ENCODE assay signal across 1 cellular context in the genomic region with DNA sequence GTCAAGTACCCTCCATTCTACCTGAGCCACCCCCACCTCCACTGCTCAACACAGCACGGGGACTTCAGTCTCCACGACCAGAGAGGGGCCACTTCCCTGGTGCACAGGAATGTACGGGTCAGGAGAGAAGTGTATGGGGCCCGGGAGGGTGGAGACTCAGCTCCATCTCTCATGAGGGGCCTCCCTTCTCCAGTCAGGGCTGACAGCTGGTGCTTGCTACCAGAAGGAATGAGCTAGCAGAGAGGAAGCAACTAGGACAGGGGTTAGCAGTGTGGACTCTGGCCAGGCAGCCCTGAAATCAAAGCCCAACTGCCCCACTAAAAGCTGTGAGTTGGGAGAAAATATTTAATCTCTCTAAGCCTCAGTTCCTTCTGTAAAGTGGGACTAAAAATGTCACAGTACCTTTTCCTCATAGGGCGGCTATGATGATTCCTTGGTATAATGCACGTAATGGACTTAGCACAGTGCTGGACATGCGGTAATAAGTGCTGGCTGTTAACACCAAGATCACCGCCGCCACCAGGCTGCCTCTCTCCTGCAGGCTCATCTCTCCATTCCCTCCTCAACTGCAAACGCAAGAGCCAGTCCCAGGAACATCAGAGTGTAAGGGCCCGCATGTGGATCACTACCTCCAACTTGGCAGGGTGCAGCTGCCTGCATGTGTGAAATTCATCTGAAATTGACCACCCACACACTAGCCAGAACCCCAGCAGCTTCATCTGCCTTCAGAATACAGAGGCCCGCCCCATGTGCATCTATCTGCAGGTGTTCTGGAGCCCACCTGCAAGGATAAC.
A peak's percentile ranks its signal among the peaks of the same experiment; 100 is the strongest.
TF ChIP-seq lines count a peak whose summit lies in the region.

No MANE protein-coding gene starts in this region.

TF ChIP-seq in HepG2, 621 proteins besides CTCF, POLR2A, EP300 and RAD21 (continued from another document and continues in another):
- TF ChIP-seq, protein P1, sequence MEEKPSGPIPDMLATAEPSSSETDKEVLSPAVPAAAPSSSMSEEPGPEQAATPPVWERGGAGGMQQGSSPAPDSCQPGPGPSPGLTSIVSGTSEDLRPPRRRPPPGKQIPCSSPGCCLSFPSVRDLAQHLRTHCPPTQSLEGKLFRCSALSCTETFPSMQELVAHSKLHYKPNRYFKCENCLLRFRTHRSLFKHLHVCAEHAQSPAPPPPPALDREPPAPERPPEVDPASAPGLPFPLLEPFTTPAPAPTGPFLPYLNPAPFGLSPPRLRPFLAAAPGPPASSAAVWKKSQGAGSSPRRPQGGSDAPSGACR (CRISPR knock-in tag; IDR thresholded peaks at IDR 0.05): no peak
- TF ChIP-seq ZNF138 (CRISPR knock-in tag; IDR thresholded peaks at IDR 0.05; ENCODE audit: low read depth) (no peak), GFI1 (CRISPR knock-in tag; IDR thresholded peaks at IDR 0.05; ENCODE audit: borderline replicate concordance) (peak; percentile 72; the same call in 1 of the 2 replicates), SSRP1 (CRISPR knock-in tag; IDR thresholded peaks at IDR 0.05) (no peak), RBM39 (IDR thresholded peaks at IDR 0.05; ENCODE audit: low read depth, low read length, poor library complexity, severe bottlenecking) (no peak), ZNF605 (CRISPR knock-in tag; IDR thresholded peaks at IDR 0.05) (0 out of 2 replicates have a peak, but pooled peaks have one; percentile 26), IKZF1 (IDR thresholded peaks at IDR 0.05) (no peak), ZNF556 (CRISPR knock-in tag; IDR thresholded peaks at IDR 0.05; ENCODE audit: borderline replicate concordance) (0 out of 2 replicates have a peak, but pooled peaks have one; percentile 43), MAFG (CRISPR knock-in tag; IDR thresholded peaks at IDR 0.05) (no peak), ZNF335 (CRISPR knock-in tag; IDR thresholded peaks at IDR 0.05) (no peak), ZNF678 (CRISPR knock-in tag; IDR thresholded peaks at IDR 0.05) (no peak), MEIS1 (CRISPR knock-in tag; IDR thresholded peaks at IDR 0.05; ENCODE audit: borderline replicate concordance) (no peak), MXD4 (CRISPR knock-in tag; IDR thresholded peaks at IDR 0.05) (no peak), ZEB1 (IDR thresholded peaks at IDR 0.05; ENCODE audit: insufficient replicate concordance, low read depth) (no peak), ZMYM3 (CRISPR knock-in tag; IDR thresholded peaks at IDR 0.05) (peak; percentile 72; the same call in 1 of the 2 replicates), ZNF180 (CRISPR knock-in tag; IDR thresholded peaks at IDR 0.05; ENCODE audit: borderline replicate concordance, low read depth) (no peak), ZNF12 (CRISPR knock-in tag; IDR thresholded peaks at IDR 0.05) (no peak), ARID2 (CRISPR knock-in tag; IDR thresholded peaks at IDR 0.05; ENCODE audit: borderline replicate concordance) (no peak), NFKB2 (CRISPR knock-in tag; IDR thresholded peaks at IDR 0.05; ENCODE audit: borderline replicate concordance) (no peak), ZNF383 (CRISPR knock-in tag; IDR thresholded peaks at IDR 0.05; ENCODE audit: borderline replicate concordance) (no peak), ZNF230 (CRISPR knock-in tag; IDR thresholded peaks at IDR 0.05) (no peak), PPARG (CRISPR knock-in tag; conservative IDR thresholded peaks at IDR 0.05) (peak; percentile 97), ZSCAN20 (CRISPR knock-in tag; IDR thresholded peaks at IDR 0.05; ENCODE audit: borderline replicate concordance) (no peak), ZNF615 (CRISPR knock-in tag; IDR thresholded peaks at IDR 0.05; ENCODE audit: borderline replicate concordance) (no peak), HNF4G (IDR thresholded peaks at IDR 0.05; ENCODE audit: borderline replicate concordance, low read depth, low read length) (peak; percentile 55; the same call in 1 of the 2 replicates), HNF4G (CRISPR knock-in tag; IDR thresholded peaks at IDR 0.05; ENCODE audit: borderline replicate concordance, low read depth) (no peak; the same call in 1 of the 2 replicates), RBM22 (optimal IDR thresholded peaks at IDR 0.05; ENCODE audit: low read length) (no peak), POGZ (CRISPR knock-in tag; IDR thresholded peaks at IDR 0.05) (no peak), FOSL2 (CRISPR knock-in tag; IDR thresholded peaks at IDR 0.05) (no peak), ZBTB3 (CRISPR knock-in tag; IDR thresholded peaks at IDR 0.05; ENCODE audit: borderline replicate concordance, low read depth) (no peak), ZNF790 (CRISPR knock-in tag; IDR thresholded peaks at IDR 0.05; ENCODE audit: borderline replicate concordance) (no peak), XRCC5 (optimal IDR thresholded peaks at IDR 0.05; ENCODE audit: low read length) (no peak)
- TF ChIP-seq, protein P2, sequence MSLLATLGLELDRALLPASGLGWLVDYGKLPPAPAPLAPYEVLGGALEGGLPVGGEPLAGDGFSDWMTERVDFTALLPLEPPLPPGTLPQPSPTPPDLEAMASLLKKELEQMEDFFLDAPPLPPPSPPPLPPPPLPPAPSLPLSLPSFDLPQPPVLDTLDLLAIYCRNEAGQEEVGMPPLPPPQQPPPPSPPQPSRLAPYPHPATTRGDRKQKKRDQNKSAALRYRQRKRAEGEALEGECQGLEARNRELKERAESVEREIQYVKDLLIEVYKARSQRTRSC (CRISPR knock-in tag; IDR thresholded peaks at IDR 0.05; ENCODE audit: low read depth): no peak
- TF ChIP-seq, protein P3, sequence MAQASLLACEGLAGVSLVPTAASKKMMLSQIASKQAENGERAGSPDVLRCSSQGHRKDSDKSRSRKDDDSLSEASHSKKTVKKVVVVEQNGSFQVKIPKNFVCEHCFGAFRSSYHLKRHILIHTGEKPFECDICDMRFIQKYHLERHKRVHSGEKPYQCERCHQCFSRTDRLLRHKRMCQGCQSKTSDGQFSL (CRISPR knock-in tag; IDR thresholded peaks at IDR 0.05): no peak
- TF ChIP-seq, protein P4, sequence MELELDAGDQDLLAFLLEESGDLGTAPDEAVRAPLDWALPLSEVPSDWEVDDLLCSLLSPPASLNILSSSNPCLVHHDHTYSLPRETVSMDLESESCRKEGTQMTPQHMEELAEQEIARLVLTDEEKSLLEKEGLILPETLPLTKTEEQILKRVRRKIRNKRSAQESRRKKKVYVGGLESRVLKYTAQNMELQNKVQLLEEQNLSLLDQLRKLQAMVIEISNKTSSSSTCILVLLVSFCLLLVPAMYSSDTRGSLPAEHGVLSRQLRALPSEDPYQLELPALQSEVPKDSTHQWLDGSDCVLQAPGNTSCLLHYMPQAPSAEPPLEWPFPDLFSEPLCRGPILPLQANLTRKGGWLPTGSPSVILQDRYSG (CRISPR knock-in tag; IDR thresholded peaks at IDR 0.05): no peak
- TF ChIP-seq, protein P5, sequence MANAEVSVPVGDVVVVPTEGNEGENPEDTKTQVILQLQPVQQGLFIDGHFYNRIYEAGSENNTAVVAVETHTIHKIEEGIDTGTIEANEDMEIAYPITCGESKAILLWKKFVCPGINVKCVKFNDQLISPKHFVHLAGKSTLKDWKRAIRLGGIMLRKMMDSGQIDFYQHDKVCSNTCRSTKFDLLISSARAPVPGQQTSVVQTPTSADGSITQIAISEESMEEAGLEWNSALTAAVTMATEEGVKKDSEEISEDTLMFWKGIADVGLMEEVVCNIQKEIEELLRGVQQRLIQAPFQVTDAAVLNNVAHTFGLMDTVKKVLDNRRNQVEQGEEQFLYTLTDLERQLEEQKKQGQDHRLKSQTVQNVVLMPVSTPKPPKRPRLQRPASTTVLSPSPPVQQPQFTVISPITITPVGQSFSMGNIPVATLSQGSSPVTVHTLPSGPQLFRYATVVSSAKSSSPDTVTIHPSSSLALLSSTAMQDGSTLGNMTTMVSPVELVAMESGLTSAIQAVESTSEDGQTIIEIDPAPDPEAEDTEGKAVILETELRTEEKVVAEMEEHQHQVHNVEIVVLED (CRISPR knock-in tag; IDR thresholded peaks at IDR 0.05; ENCODE audit: borderline replicate concordance): no peak
- TF ChIP-seq, protein P6, sequence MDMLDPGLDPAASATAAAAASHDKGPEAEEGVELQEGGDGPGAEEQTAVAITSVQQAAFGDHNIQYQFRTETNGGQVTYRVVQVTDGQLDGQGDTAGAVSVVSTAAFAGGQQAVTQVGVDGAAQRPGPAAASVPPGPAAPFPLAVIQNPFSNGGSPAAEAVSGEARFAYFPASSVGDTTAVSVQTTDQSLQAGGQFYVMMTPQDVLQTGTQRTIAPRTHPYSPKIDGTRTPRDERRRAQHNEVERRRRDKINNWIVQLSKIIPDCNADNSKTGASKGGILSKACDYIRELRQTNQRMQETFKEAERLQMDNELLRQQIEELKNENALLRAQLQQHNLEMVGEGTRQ (IDR thresholded peaks at IDR 0.05; ENCODE audit: low read depth, low read length): no peak
- TF ChIP-seq, protein P6 (CRISPR knock-in tag; IDR thresholded peaks at IDR 0.05; ENCODE audit: borderline replicate concordance): no peak
- TF ChIP-seq, protein P7, sequence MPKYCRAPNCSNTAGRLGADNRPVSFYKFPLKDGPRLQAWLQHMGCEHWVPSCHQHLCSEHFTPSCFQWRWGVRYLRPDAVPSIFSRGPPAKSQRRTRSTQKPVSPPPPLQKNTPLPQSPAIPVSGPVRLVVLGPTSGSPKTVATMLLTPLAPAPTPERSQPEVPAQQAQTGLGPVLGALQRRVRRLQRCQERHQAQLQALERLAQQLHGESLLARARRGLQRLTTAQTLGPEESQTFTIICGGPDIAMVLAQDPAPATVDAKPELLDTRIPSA (CRISPR knock-in tag; IDR thresholded peaks at IDR 0.05; ENCODE audit: borderline replicate concordance): no peak
- TF ChIP-seq, protein P8, sequence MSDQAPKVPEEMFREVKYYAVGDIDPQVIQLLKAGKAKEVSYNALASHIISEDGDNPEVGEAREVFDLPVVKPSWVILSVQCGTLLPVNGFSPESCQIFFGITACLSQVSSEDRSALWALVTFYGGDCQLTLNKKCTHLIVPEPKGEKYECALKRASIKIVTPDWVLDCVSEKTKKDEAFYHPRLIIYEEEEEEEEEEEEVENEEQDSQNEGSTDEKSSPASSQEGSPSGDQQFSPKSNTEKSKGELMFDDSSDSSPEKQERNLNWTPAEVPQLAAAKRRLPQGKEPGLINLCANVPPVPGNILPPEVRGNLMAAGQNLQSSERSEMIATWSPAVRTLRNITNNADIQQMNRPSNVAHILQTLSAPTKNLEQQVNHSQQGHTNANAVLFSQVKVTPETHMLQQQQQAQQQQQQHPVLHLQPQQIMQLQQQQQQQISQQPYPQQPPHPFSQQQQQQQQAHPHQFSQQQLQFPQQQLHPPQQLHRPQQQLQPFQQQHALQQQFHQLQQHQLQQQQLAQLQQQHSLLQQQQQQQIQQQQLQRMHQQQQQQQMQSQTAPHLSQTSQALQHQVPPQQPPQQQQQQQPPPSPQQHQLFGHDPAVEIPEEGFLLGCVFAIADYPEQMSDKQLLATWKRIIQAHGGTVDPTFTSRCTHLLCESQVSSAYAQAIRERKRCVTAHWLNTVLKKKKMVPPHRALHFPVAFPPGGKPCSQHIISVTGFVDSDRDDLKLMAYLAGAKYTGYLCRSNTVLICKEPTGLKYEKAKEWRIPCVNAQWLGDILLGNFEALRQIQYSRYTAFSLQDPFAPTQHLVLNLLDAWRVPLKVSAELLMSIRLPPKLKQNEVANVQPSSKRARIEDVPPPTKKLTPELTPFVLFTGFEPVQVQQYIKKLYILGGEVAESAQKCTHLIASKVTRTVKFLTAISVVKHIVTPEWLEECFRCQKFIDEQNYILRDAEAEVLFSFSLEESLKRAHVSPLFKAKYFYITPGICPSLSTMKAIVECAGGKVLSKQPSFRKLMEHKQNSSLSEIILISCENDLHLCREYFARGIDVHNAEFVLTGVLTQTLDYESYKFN (CRISPR knock-in tag; conservative IDR thresholded peaks at IDR 0.05): peak; percentile 83
- TF ChIP-seq, protein P9, sequence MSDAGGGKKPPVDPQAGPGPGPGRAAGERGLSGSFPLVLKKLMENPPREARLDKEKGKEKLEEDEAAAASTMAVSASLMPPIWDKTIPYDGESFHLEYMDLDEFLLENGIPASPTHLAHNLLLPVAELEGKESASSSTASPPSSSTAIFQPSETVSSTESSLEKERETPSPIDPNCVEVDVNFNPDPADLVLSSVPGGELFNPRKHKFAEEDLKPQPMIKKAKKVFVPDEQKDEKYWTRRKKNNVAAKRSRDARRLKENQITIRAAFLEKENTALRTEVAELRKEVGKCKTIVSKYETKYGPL (CRISPR knock-in tag; IDR thresholded peaks at IDR 0.05): no peak
- TF ChIP-seq, protein P10, sequence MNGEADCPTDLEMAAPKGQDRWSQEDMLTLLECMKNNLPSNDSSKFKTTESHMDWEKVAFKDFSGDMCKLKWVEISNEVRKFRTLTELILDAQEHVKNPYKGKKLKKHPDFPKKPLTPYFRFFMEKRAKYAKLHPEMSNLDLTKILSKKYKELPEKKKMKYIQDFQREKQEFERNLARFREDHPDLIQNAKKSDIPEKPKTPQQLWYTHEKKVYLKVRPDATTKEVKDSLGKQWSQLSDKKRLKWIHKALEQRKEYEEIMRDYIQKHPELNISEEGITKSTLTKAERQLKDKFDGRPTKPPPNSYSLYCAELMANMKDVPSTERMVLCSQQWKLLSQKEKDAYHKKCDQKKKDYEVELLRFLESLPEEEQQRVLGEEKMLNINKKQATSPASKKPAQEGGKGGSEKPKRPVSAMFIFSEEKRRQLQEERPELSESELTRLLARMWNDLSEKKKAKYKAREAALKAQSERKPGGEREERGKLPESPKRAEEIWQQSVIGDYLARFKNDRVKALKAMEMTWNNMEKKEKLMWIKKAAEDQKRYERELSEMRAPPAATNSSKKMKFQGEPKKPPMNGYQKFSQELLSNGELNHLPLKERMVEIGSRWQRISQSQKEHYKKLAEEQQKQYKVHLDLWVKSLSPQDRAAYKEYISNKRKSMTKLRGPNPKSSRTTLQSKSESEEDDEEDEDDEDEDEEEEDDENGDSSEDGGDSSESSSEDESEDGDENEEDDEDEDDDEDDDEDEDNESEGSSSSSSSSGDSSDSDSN (CRISPR knock-in tag; IDR thresholded peaks at IDR 0.05): no peak; the same call in 1 of the 2 replicates
- TF ChIP-seq, protein P11, sequence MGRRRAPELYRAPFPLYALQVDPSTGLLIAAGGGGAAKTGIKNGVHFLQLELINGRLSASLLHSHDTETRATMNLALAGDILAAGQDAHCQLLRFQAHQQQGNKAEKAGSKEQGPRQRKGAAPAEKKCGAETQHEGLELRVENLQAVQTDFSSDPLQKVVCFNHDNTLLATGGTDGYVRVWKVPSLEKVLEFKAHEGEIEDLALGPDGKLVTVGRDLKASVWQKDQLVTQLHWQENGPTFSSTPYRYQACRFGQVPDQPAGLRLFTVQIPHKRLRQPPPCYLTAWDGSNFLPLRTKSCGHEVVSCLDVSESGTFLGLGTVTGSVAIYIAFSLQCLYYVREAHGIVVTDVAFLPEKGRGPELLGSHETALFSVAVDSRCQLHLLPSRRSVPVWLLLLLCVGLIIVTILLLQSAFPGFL (CRISPR knock-in tag; IDR thresholded peaks at IDR 0.05): no peak
- TF ChIP-seq, protein P12, sequence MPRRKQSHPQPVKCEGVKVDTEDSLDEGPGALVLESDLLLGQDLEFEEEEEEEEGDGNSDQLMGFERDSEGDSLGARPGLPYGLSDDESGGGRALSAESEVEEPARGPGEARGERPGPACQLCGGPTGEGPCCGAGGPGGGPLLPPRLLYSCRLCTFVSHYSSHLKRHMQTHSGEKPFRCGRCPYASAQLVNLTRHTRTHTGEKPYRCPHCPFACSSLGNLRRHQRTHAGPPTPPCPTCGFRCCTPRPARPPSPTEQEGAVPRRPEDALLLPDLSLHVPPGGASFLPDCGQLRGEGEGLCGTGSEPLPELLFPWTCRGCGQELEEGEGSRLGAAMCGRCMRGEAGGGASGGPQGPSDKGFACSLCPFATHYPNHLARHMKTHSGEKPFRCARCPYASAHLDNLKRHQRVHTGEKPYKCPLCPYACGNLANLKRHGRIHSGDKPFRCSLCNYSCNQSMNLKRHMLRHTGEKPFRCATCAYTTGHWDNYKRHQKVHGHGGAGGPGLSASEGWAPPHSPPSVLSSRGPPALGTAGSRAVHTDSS (CRISPR knock-in tag; conservative IDR thresholded peaks at IDR 0.05): no peak
